In the genomic region with DNA sequence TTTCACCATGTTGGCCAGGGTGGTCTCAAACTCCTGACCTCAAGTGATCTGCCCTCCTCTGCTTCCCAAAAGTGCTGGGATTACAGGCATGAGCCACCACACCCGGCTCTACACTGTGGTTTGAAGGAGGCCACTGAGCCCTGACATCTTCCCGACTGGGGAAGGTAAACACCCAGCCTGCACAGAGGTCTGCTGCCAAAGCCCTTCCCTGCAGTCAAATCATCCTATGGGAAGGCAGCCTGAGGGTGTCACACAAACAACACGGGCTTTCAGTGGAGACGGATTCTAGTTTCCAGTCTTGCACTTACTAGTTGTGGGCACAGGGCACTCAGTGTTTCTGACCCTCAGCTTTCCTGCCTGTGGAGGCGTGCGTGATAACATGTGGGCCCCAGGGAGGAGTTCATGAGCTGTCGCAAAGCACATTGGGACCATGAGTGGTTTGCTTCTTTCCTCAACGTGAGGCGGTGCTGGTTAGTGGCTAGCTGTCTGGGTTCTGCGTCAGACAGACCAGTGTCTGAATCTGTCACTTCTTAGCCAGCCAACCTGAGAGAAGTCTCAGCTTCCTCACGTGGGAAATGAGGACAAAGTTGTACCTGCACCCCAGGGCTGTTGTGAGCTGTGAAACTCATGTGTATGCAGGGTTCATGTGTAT, we compare ENCODE assay signal across 28 cellular contexts. TPM values are rescaled to one million over a fixed set of nuclear protein-coding genes. Genes with fewer than 3 reads are reported as not detected.
A peak's percentile ranks its signal among the peaks of the same experiment; 100 is the strongest.
DNase-seq lines count a peak whose midpoint lies in the region; ATAC-seq, FAIRE-seq and TF ChIP-seq lines count a peak whose summit lies in the region.
"Had no signal": no experiment of that assay in that cellular context is flagged by ENCODE, and none has a peak within 500 bp of the region (broad histone marks: within the 10 kb centered on the region; RNA-seq: fewer than 3 reads in every experiment).

No MANE protein-coding gene starts in this region.

- no peaks in the 10 kb centered on the region for H3K9me3 ChIP-seq in Karpas-422 (ENCODE audit: low read length)
- no peaks in the 10 kb centered on the region for H3K9me3 ChIP-seq in Panc1 (ENCODE audit: control insufficient read depth, insufficient read depth, low read depth, low read length)
- no peaks in the 10 kb centered on the region for H3K9me3 ChIP-seq in neuronal stem cell (replicated peaks in 1 of 2; ENCODE audit: control insufficient read depth in 2 of 2, insufficient read depth in 1 of 2, low read depth in 1 of 2, low read length in 2 of 2)
- no peaks in the 10 kb centered on the region for H3K9me3 ChIP-seq in spleen

- H3K27ac ChIP-seq in Karpas-422 (ENCODE audit: low read length) (no peak overlapping the region), Panc1 (ENCODE audit: low read length) (no peak overlapping the region), neuronal stem cell (replicated peaks; ENCODE audit: low read length) (no peak overlapping the region), spleen (no peak overlapping the region)
- H3K27ac ChIP-seq: KMS-11, PC-9, RWPE1 had no signal

- no peaks in the 10 kb centered on the region for H3K36me3 ChIP-seq in Karpas-422 (ENCODE audit: insufficient read depth, low read length)
- no peaks in the 10 kb centered on the region for H3K36me3 ChIP-seq in Panc1 (ENCODE audit: control insufficient read depth, insufficient read depth, low read length)
- no peaks in the 10 kb centered on the region for H3K36me3 ChIP-seq in bronchial epithelial cell (ENCODE audit: control insufficient read depth, insufficient read depth, low read length)
- no peaks in the 10 kb centered on the region for H3K36me3 ChIP-seq in neuronal stem cell (replicated peaks in 1 of 2; ENCODE audit: control insufficient read depth in 2 of 2, insufficient read depth in 2 of 2, low read length in 2 of 2)
- H3K36me3 ChIP-seq in spleen = no peaks in the 10 kb centered on the region

- no CpG with 5 or more reads among the region's 11 CpGs for WGBS in neuronal stem cell (ENCODE audit: extremely low coverage in 2 of 2, insufficient read length in 2 of 2, insufficient replicate concordance in 1 of 2), 2 donors
- 75 to 79% (median 79%) methylated on average over 10 to 11 of the region's 11 CpGs for WGBS in spleen, 5 donors

- no peak overlapping the region for H2AK5ac ChIP-seq in neuronal stem cell (ENCODE audit: low read depth, low read length)

- peak; percentile 50 for FAIRE-seq in bronchial epithelial cell (lab: Jason Lieb, UNC)
- FAIRE-seq: GM12891, GM19239, HTR-8/SVneo had no signal

- H3K23ac ChIP-seq in neuronal stem cell (ENCODE audit: low read depth, low read length, poor library complexity) = no peak overlapping the region

- H3K4ac ChIP-seq in neuronal stem cell (ENCODE audit: low read length) = no peak overlapping the region

- H3K9me2 ChIP-seq in Karpas-422 (replicated peaks; ENCODE audit: insufficient read depth, low read length) = no peaks in the 10 kb centered on the region

- no peak overlapping the region for H4K8ac ChIP-seq in neuronal stem cell (ENCODE audit: low read depth, low read length)

- H3K4me2 ChIP-seq in Karpas-422 (ENCODE audit: low read depth, low read length, poor library complexity, severe bottlenecking) = no peak overlapping the region
- no peak overlapping the region for H3K4me2 ChIP-seq in neuronal stem cell (ENCODE audit: insufficient read depth, low read length, poor library complexity, severe bottlenecking)
- H3K4me2 ChIP-seq: KMS-11, PC-9 had no signal

- no peak for TF ChIP-seq POLR2A in spleen (IDR thresholded peaks at IDR 0.05)

- no peak overlapping the region for H2BK120ac ChIP-seq in neuronal stem cell (ENCODE audit: low read depth, low read length)

- H2BK5ac ChIP-seq in neuronal stem cell (ENCODE audit: low read length) = no peak overlapping the region

- H3K9ac ChIP-seq in Karpas-422 (ENCODE audit: low read length) = no peak overlapping the region
- no peak overlapping the region for H3K9ac ChIP-seq in neuronal stem cell (ENCODE audit: low read depth, low read length, poor library complexity)
- H3K9ac ChIP-seq: KMS-11 had no signal

- BruUV-seq in Panc1 (replicated peaks; lab: Mats Ljungman, UMichigan) = no TSS peak

- no peaks in the 10 kb centered on the region for H4K20me1 ChIP-seq in Karpas-422 (ENCODE audit: insufficient read depth, low read depth, low read length)

- H2BK12ac ChIP-seq in neuronal stem cell (ENCODE audit: low read length) = no peak overlapping the region

- CTCF ChIA-PET in Panc1 (lab: Charles Lee) = interaction anchor here (0.6 kb wide), 1 partner anchor 66 kb away, joined by 3 read pairs; no protein-coding TSS in a partner anchor

- peak overlapping the region; percentile 5 for H3K18ac ChIP-seq in neuronal stem cell (ENCODE audit: low read length)

- H4K91ac ChIP-seq in neuronal stem cell (ENCODE audit: low read depth, low read length, poor library complexity) = no peak overlapping the region

- H3K27me3 ChIP-seq in Karpas-422 (ENCODE audit: low read length) (no peaks in the 10 kb centered on the region), Panc1 (ENCODE audit: control insufficient read depth, insufficient read depth, low read length) (no peaks in the 10 kb centered on the region), bronchial epithelial cell (ENCODE audit: control insufficient read depth, insufficient read depth, low read length) (peaks cover 3% of the 10 kb centered on the region), neuronal stem cell (ENCODE audit: control insufficient read depth in 3 of 3, insufficient read depth in 3 of 3, low read depth in 1 of 3, low read length in 3 of 3) (peaks cover 0 to 32% (median 0%) of the 10 kb centered on the region in 3 experiments), spleen (replicated peaks in 1 of 7) (no peaks in the 10 kb centered on the region)

- POLR2A ChIA-PET in Panc1 (lab: Charles Lee) = no interaction called here

- H3K79me2 ChIP-seq in Karpas-422 (ENCODE audit: low read length) = no peaks in the 10 kb centered on the region

- ATAC-seq in Panc1 (0 out of 2 replicates have a peak, but pooled peaks have one; percentile 29), left cardiac atrium (no peak)
- ATAC-seq: CD8-positive, alpha-beta T cell had no signal

- no peak overlapping the region for H3K14ac ChIP-seq in neuronal stem cell (ENCODE audit: low read length)

- H2BK15ac ChIP-seq in neuronal stem cell (ENCODE audit: low read length) = no peak overlapping the region

- H3K4me3 ChIP-seq in Karpas-422 (ENCODE audit: low read length) = no peak overlapping the region
- H3K4me3 ChIP-seq in Panc1 (ENCODE audit: low read depth in 2 of 2, low read length in 2 of 2) = no peak overlapping the region
- H3K4me3 ChIP-seq in bronchial epithelial cell (ENCODE audit: low read depth, low read length) = no peak overlapping the region
- H3K4me3 ChIP-seq in neuronal stem cell (ENCODE audit: low read length in 2 of 2) = no peak overlapping the region
- no peak overlapping the region for H3K4me3 ChIP-seq in spleen
- H3K4me3 ChIP-seq: PC-9 had no signal

- H3K4me1 ChIP-seq in Karpas-422 (ENCODE audit: low read length) = no peaks in the 10 kb centered on the region
- peaks cover 2% of the 10 kb centered on the region; the same call in 1 of the 2 replicates for H3K4me1 ChIP-seq in Panc1 (ENCODE audit: control insufficient read depth, insufficient read depth, low read length)
- no peaks in the 10 kb centered on the region for H3K4me1 ChIP-seq in neuronal stem cell (ENCODE audit: control insufficient read depth in 2 of 2, insufficient read depth in 1 of 2, low read depth in 1 of 2, low read length in 2 of 2)
- H3K4me1 ChIP-seq in spleen = peaks cover 0 to 5% (median 4%) of the 10 kb centered on the region in 6 donors

- in situ Hi-C loops in Panc1 (cut with HindIII; ENCODE audit: low pct_unique_long_range_greater_than_20kb, low sequenced_read_pairs) = no loop called here

- intact Hi-C loops in Panc1 (cut with micrococcal nuclease; ENCODE audit: unreplicated experiment) = no loop called here
- intact Hi-C loops in left cardiac atrium (cut with DNase I) = no loop called here
- intact Hi-C loops in spleen (cut with DNase I; ENCODE audit: low total_unique reads) = no loop called here

- no peak overlapping the region for H2AFZ ChIP-seq in Karpas-422 (ENCODE audit: low read length)
- peak overlapping the region; percentile 29 for H2AFZ ChIP-seq in neuronal stem cell (ENCODE audit: low read length)
- H2AFZ ChIP-seq: PC-9 had no signal

- H3K79me1 ChIP-seq in neuronal stem cell (ENCODE audit: low read depth, low read length) = no peaks in the 10 kb centered on the region

- peak; percentile 30 for DNase-seq in Karpas-422
- no peak for DNase-seq in Panc1 (ENCODE audit: low read depth, low spot score)
- no peak for DNase-seq in bronchial epithelial cell (ENCODE audit: low read depth)
- no peak for DNase-seq in neuronal stem cell (ENCODE audit: low spot score)
- no peak for DNase-seq in left cardiac atrium
- no peak for DNase-seq in activated CD8-positive, alpha-beta memory T cell treated with anti-CD3 and anti-CD28 coated beads, Interleukin-2, amount 50 U/mL, for 4 hours
- no peak for DNase-seq in spleen
- no peak for DNase-seq in NCI-H146 treated with DMSO at 0.1 percent for 48 hours (lab: John Stamatoyannopoulos, UW; ENCODE audit: unreplicated experiment)
- DNase-seq: C1 segment of cervical spinal cord; CD8-positive, alpha-beta T cell; DMS79 treated with DMSO at 0.1 percent for 48 hours; GF-D8; H9; MV-4-11; NCI-H1105 treated with DMSO at 0.1 percent for 48 hours; NCI-H146; NCI-H2029; NCI-H446; NCI-H524 treated with DMSO at 0.1 percent for 48 hours; NCI-H82; NK-92 treated with Interleukin-12 subunit alpha and Interleukin-12 subunit beta, amount 100 ng/mL, for 24 hours; PC-9; SHP77 had no signal

- TF ChIP-seq CTCF in Panc1 (IDR thresholded peaks at IDR 0.05) = no peak
- no peak for TF ChIP-seq CTCF in bronchial epithelial cell (IDR thresholded peaks at IDR 0.05; ENCODE audit: insufficient read depth, low read length, severe bottlenecking)
- no peak for TF ChIP-seq CTCF in spleen (IDR thresholded peaks at IDR 0.05 in 8 of 11, conservative IDR thresholded peaks at IDR 0.05 in 3 of 11)

RNA-seq across cellular contexts. Expression of gene OPRD1, which starts 21.5 kb away (rescaled TPM):
- not detected in 2 replicates for total RNA-seq in Karpas-422 (2014; rRNA removed; shearing (Covaris generic); ENCODE audit: low replicate concordance)
- total RNA-seq in Panc1 (2021; ENCODE audit: unreplicated experiment) = 5.4 TPM
- polyA plus RNA-seq in Panc1 (2012; ENCODE audit: insufficient read length) = 2.3 TPM
- total RNA-seq in bronchial epithelial cell = under 0.01 TPM in 2 replicates
- 0.33 TPM for polyA plus RNA-seq in neuronal stem cell (2013, experiment 1 of 2)
- polyA plus RNA-seq in neuronal stem cell (2013, experiment 2 of 2) = 0.42 TPM
- total RNA-seq in left cardiac atrium = not detected
- total RNA-seq in spleen = not detected
- not detected for polyA plus RNA-seq in spleen
- total RNA-seq: CD8-positive, alpha-beta T cell; PC-9 had no signal

RNA-seq across cellular contexts. Expression of gene YTHDF2, which starts 53.8 kb away (rescaled TPM):
- total RNA-seq in Karpas-422 (2014; rRNA removed; shearing (Covaris generic); ENCODE audit: low replicate concordance) = 44.0 and 52.5 TPM in 2 replicates
- total RNA-seq in Panc1 (2021; ENCODE audit: unreplicated experiment) (97.3 TPM), bronchial epithelial cell (53.3 and 63.4 TPM in 2 replicates), left cardiac atrium (10 to 100 TPM; 30.0 to 44.4 TPM), spleen (10 to 100 TPM; 52.7 to 67.5 (median 58.0) TPM)
- 64.4 TPM for polyA plus RNA-seq in Panc1 (2012; ENCODE audit: insufficient read length)
- polyA plus RNA-seq in neuronal stem cell (2013, experiment 1 of 2) = 85.6 TPM
- 86.8 TPM for polyA plus RNA-seq in neuronal stem cell (2013, experiment 2 of 2)
- polyA plus RNA-seq in spleen = 10 to 100 TPM; 31.4 to 40.1 (median 31.6) TPM
